In the genomic region with DNA sequence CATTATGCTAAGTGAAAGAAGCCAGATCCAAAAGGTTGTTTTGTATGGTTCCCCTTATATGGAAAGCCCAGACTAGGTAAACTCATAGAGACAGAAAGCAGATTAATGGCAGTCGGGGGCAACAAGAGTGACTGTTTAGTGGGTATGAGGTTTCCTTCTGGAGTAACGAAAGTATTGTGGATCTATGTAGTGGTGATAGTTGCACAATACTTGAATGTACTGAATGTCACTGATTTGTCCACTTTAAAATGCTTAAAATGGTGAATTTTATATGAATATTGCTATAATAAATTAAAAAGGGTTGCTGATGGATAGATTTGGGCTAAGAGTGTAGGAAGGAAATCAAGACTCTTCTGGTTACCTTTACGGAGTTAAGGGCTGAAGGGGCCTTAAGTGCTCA, we compare ENCODE assay signal across 37 cellular contexts. TPM values are rescaled to one million over a fixed set of nuclear protein-coding genes. Genes with fewer than 3 reads are reported as not detected.
"Had no signal": no experiment of that assay in that cellular context is flagged by ENCODE, and none has a peak within 500 bp of the region (broad histone marks: within the 10 kb centered on the region; RNA-seq: fewer than 3 reads in every experiment).

No MANE protein-coding gene starts in this region.

- H3K9me3 ChIP-seq: adrenal gland, body of pancreas, breast epithelium had no signal

- H3K27me3 ChIP-seq: adrenal gland, body of pancreas, brain microvascular endothelial cell, breast epithelium had no signal

- DNase-seq: activated B cell treated with CpG ODN at 0.5 μM for 24 hours; activated CD4-positive, alpha-beta memory T cell treated with anti-CD3 and anti-CD28 coated beads for 36 hours; activated CD4-positive, alpha-beta T cell treated with anti-CD3 and anti-CD28 coated beads for 4 hours; activated CD4-positive, alpha-beta T cell treated with anti-CD3 and anti-CD28 coated beads, Interleukin-2, amount 10 ng/mL, durations not matched to agents 24 days and 14 days; activated CD4-positive, alpha-beta T cell treated with anti-CD3 and anti-CD28 coated beads, Interleukin-2, amount 50 U/mL, for 1 hour; activated CD4-positive, alpha-beta T cell treated with anti-CD3 and anti-CD28 coated beads, Interleukin-2, amount 50 U/mL, for 4 hours; activated CD4-positive, CD25-positive, alpha-beta regulatory T cell treated with anti-CD3 and anti-CD28 coated beads, Interleukin-2, amount 50 U/mL, for 72 hours; activated CD8-positive, alpha-beta memory T cell treated with anti-CD3 and anti-CD28 coated beads, Interleukin-2, amount 50 U/mL, for 4 hours; activated CD8-positive, alpha-beta T cell treated with anti-CD3 and anti-CD28 coated beads for 36 hours; activated effector memory CD4-positive, alpha-beta T cell treated with anti-CD3 and anti-CD28 coated beads, Interleukin-2, amount 50 U/mL, for 16 hours; activated gamma-delta T cell treated with Interleukin-2 at 50 U/mL for 16 hours; activated naive CD4-positive, alpha-beta T cell; activated naive CD4-positive, alpha-beta T cell treated with anti-CD3 and anti-CD28 coated beads for 36 hours; activated naive CD4-positive, alpha-beta T cell treated with anti-CD3 and anti-CD28 coated beads, Interleukin-2, amount 50 U/mL, for 16 hours; activated naive CD8-positive, alpha-beta T cell treated with anti-CD3 and anti-CD28 coated beads for 36 hours; activated T-cell treated with anti-CD3 and anti-CD28 coated beads for 4 hours; activated T-cell treated with anti-CD3 and anti-CD28 coated beads, Interleukin-2, amount 50 U/mL, for 1 hour; activated T-cell treated with anti-CD3 and anti-CD28 coated beads, Interleukin-2, amount 50 U/mL, for 4 hours; activated T-cell treated with anti-CD3 and anti-CD28 coated beads, Interleukin-2, amount 50 U/mL, for 72 hours; adrenal gland; amniotic stem cell; aorta; body of pancreas; brain microvascular endothelial cell; central memory CD4-positive, alpha-beta T cell; T-helper 2 cell; T-helper 9 cell had no signal

- ATAC-seq: activated CD8-positive, alpha-beta T cell treated with anti-CD3 and anti-CD28 coated beads for 36 hours; activated naive CD4-positive, alpha-beta T cell treated with anti-CD3 and anti-CD28 coated beads, Interleukin-2, amount 50 U/mL, for 72 hours; activated T-cell treated with anti-CD3 and anti-CD28 coated beads, Interleukin-2, amount 50 U/mL, for 4 hours; activated T-cell treated with anti-CD3 and anti-CD28 coated beads, Interleukin-2, amount 50 U/mL, for 72 hours; body of pancreas had no signal

- H3K36me3 ChIP-seq: adrenal gland, brain microvascular endothelial cell, breast epithelium had no signal

- FAIRE-seq: astrocyte, TTC549 had no signal

- H3K4me1 ChIP-seq: body of pancreas, breast epithelium had no signal

- H3K27ac ChIP-seq: adrenal gland, body of pancreas, brain microvascular endothelial cell, breast epithelium, VCaP had no signal

- H3K4me3 ChIP-seq: adrenal gland, body of pancreas, breast epithelium had no signal

RNA-seq across cellular contexts. Expression of a gene that starts 21.5 kb away (rescaled TPM):
- total RNA-seq: activated B cell treated with CpG ODN at 0.5 μM for 24 hours; activated CD4-positive, alpha-beta memory T cell treated with anti-CD3 and anti-CD28 coated beads for 36 hours; activated CD4-positive, alpha-beta T cell treated with anti-CD3 and anti-CD28 coated beads, Interleukin-2, amount 10 ng/mL, durations not matched to agents 24 days and 14 days; activated CD8-positive, alpha-beta memory T cell treated with anti-CD3 and anti-CD28 coated beads for 36 hours; activated CD8-positive, alpha-beta T cell treated with anti-CD3 and anti-CD28 coated beads for 36 hours; activated naive CD4-positive, alpha-beta T cell treated with anti-CD3 and anti-CD28 coated beads for 36 hours; activated naive CD4-positive, alpha-beta T cell treated with anti-CD3 and anti-CD28 coated beads, Interleukin-2, amount 50 U/mL, for 72 hours; activated naive CD8-positive, alpha-beta T cell treated with anti-CD3 and anti-CD28 coated beads for 36 hours; activated T-cell treated with anti-CD3 and anti-CD28 coated beads, Interleukin-2, amount 50 U/mL, for 4 hours; activated T-cell treated with anti-CD3 and anti-CD28 coated beads, Interleukin-2, amount 50 U/mL, for 72 hours; activated T-helper 1 cell treated with anti-CD3 and anti-CD28 coated beads, Interleukin-12 subunit alpha, Interleukin-12 subunit beta, Interleukin-2, Interleukin-4 antibody, amounts not matched to agents 30 ng/mL and 10 ng/mL and 1 ng/mL, durations not matched to agents 14 hours and 24 hours and 36 hours; activated T-helper 17 cell treated with anti-CD3 and anti-CD28 coated beads, Interleukin-2, amount 50 U/mL, for 72 hours; adrenal gland; aorta; astrocyte; body of pancreas; breast epithelium; cardiac septum; cerebellum had no signal
- polyA plus RNA-seq: adrenal gland, aorta had no signal
